In the genomic region with DNA sequence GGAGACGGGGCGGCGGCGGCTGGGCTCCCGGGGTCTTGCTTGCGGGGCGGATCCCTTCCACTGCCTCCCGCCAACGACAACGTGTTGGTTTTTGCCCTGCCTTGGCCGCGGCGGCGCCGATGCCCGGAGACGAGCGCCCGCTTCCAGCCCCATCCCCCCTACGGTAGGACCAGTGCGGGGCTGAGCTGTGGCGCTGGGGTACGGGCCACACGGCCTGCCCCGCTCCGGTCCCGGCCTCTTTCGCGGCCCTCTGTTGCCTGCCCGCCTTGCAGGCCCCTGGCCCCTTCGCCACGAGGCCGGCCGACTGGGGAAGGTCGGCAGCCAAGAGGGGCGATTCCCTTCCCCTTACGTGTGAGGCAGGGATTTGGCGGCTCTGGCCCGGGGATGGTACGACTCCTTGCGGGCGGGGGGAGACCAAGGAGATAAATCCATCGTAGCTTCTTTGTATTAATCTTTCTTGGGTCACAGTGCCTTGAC, we compare ENCODE assay signal across 8 cellular contexts. TPM values are rescaled to one million over a fixed set of nuclear protein-coding genes. Genes with fewer than 3 reads are reported as not detected.
DNase-seq lines count a peak whose midpoint lies in the region; ATAC-seq, FAIRE-seq and TF ChIP-seq lines count a peak whose summit lies in the region.

No MANE protein-coding gene starts in this region.

- H3K27ac ChIP-seq in RWPE2 (ENCODE audit: poor library complexity, severe bottlenecking): peak overlapping the region; percentile 76
- H3K27ac ChIP-seq in K562 (ENCODE audit: extremely low read depth, low read depth, low read length): peak overlapping the region; percentile 91
- H3K27ac ChIP-seq in iPS-18a (ENCODE audit: low read length): peak overlapping the region; percentile 33
- peak overlapping the region; percentile 88 to 99 (median 96) for H3K27ac ChIP-seq in skin epidermis

- H3K9me1 ChIP-seq in K562 (ENCODE audit: control insufficient read depth, insufficient read depth, low read length): no peaks in the 10 kb centered on the region

- WGBS in K562 (ENCODE audit: insufficient coverage, low coverage, missing lambda C conversion rate): under 1% methylated on average over 24 of the region's 43 CpGs

- H3K4me2 ChIP-seq in K562 (ENCODE audit: insufficient read depth, low read length): peak overlapping the region; percentile 91

- H4K20me1 ChIP-seq in K562 (replicated peaks; ENCODE audit: control insufficient read depth, insufficient read depth, low read length): peaks cover 39% of the 10 kb centered on the region

- in situ Hi-C loops in ACHN (cut with HindIII; ENCODE audit: low pct_ligation_motif_present, low pct_unique_long_range_greater_than_20kb, low sequenced_read_pairs): loop anchor here (10.0 to 25.0 kb wide), 2 partner anchors 110 to 213 kb away; no protein-coding TSS in a partner anchor
- in situ Hi-C loops in K562 (cut with MboI): no loop called here

- peak; percentile 7 for ATAC-seq in GM18858 (IDR thresholded peaks at IDR 0.05; ENCODE audit: unreplicated experiment)
- ATAC-seq in HG03095 (IDR thresholded peaks at IDR 0.05; ENCODE audit: unreplicated experiment): peak; percentile 22
- peak; percentile 26 for ATAC-seq in RWPE2 (ENCODE audit: low read depth)
- peak; percentile 64 for ATAC-seq in K562

- DNase-seq in ACHN: peak; percentile 69
- peak; percentile 59 for DNase-seq in RWPE2 (ENCODE audit: low spot score)
- peak in 2 of 4 experiments; percentile 73 to 76 for DNase-seq in K562 (ENCODE audit: extremely low read depth in 1 of 4, low spot score in 3 of 4)
- DNase-seq in kidney glomerular epithelial cell (lab: John Stamatoyannopoulos, UW): no peak

- TF ChIP-seq POLR2A in K562 (conservative IDR thresholded peaks at IDR 0.05): peak; percentile 29; the same call in 1 of the 2 replicates

- BruUV-seq in K562 (replicated peaks; lab: Mats Ljungman, UMichigan): no TSS peak

- no peak for FAIRE-seq in K562 (lab: Jason Lieb, UNC)

- H3K4me1 ChIP-seq in RWPE2 (ENCODE audit: insufficient read depth, poor library complexity, severe bottlenecking) (peaks cover 21% of the 10 kb centered on the region), K562 (replicated peaks in 1 of 2; ENCODE audit: control insufficient read depth in 2 of 2, insufficient read depth in 2 of 2, low read length in 2 of 2) (peaks cover 24 to 35% of the 10 kb centered on the region in 2 experiments; a peak in 4 of 5 replicates), iPS-18a (ENCODE audit: control insufficient read depth, low read depth, low read length) (peaks cover 21% of the 10 kb centered on the region)

- TF ChIP-seq RAD21 in K562 (CRISPR knock-in tag; conservative IDR thresholded peaks at IDR 0.05 in 1 of 2, IDR thresholded peaks at IDR 0.05 in 1 of 2): no peak

- H3K9me3 ChIP-seq in RWPE2 (ENCODE audit: severe bottlenecking): no peaks in the 10 kb centered on the region
- H3K9me3 ChIP-seq in K562 (replicated peaks; ENCODE audit: control insufficient read depth, insufficient read depth, low read depth, low read length): no peaks in the 10 kb centered on the region
- no peaks in the 10 kb centered on the region for H3K9me3 ChIP-seq in iPS-18a (ENCODE audit: control insufficient read depth, low read depth, low read length)

- peaks cover 45% of the 10 kb centered on the region for H3K36me3 ChIP-seq in RWPE2 (ENCODE audit: low read depth)
- H3K36me3 ChIP-seq in K562 (ENCODE audit: control insufficient read depth, insufficient read depth, low read length): peaks cover 41% of the 10 kb centered on the region
- peaks cover 25% of the 10 kb centered on the region for H3K36me3 ChIP-seq in iPS-18a (ENCODE audit: control insufficient read depth, low read depth, low read length)

- intact Hi-C loops in K562 (cut with micrococcal nuclease): loop anchor here (5.0 kb wide), 1 partner anchor 92 kb away; the partner anchor contains the start of gene LIMK1

- peak overlapping the region; percentile 79 for H3K4me3 ChIP-seq in RWPE2 (ENCODE audit: severe bottlenecking)
- H3K4me3 ChIP-seq in K562: peak overlapping the region; percentile 79
- H3K4me3 ChIP-seq in iPS-18a (ENCODE audit: low read length): peak overlapping the region; percentile 95
- H3K4me3 ChIP-seq in skin epidermis: peak overlapping the region; percentile 54 to 93 (median 88)

- peaks cover 66% of the 10 kb centered on the region for H3K79me2 ChIP-seq in K562 (ENCODE audit: control insufficient read depth, insufficient read depth, low read length)

- TF ChIP-seq EP300 in K562 (IDR thresholded peaks at IDR 0.05; ENCODE audit: low read length): no peak

- peak overlapping the region; percentile 93 to 98 for H3K9ac ChIP-seq in K562 (ENCODE audit: insufficient read depth in 1 of 2, low read depth in 2 of 2, low read length in 2 of 2)
- H3K9ac ChIP-seq in iPS-18a (ENCODE audit: low read length): peak overlapping the region; percentile 95

- H3K27me3 ChIP-seq in RWPE2 (ENCODE audit: insufficient read depth, poor library complexity, severe bottlenecking) (no peaks in the 10 kb centered on the region), K562 (ENCODE audit: control insufficient read depth in 2 of 2, insufficient read depth in 2 of 2, low read length in 2 of 2) (no peaks in the 10 kb centered on the region), iPS-18a (ENCODE audit: control insufficient read depth, insufficient read depth, low read length) (no peaks in the 10 kb centered on the region)

- H2AFZ ChIP-seq in K562 (ENCODE audit: low read depth, low read length): peak overlapping the region; percentile 47; the same call in 1 of the 2 replicates

- CTCF ChIA-PET in K562 (lab: Yijun Ruan, JAX; ENCODE audit: low intra/inter-chr PET ratio): interaction anchor here (0.7 to 1.3 kb wide), 2 partner anchors 31 to 107 kb away, joined by 3 read pairs; no protein-coding TSS in a partner anchor

- TF ChIP-seq CTCF in RWPE2 (IDR thresholded peaks at IDR 0.05; ENCODE audit: poor library complexity, severe bottlenecking) (no peak), K562 (IDR thresholded peaks at IDR 0.05 in 2 of 3, conservative IDR thresholded peaks at IDR 0.05 in 1 of 3; ENCODE audit: insufficient read depth in 2 of 3, low read depth in 1 of 3, low read length in 3 of 3) (peak in 1 of 3 experiments; percentile 9; a peak in 1 of 6 replicates)

- POLR2A ChIA-PET in K562 (lab: Yijun Ruan, JAX): interaction anchor here (0.5 to 8.8 kb wide), 20 partner anchors 9 to 537 kb away, joined by 3 to 86 read pairs (median 4); partner anchors contain the start of gene LIMK1

TF ChIP-seq in K562, 482 proteins besides CTCF, POLR2A, EP300 and RAD21 (continues in another document):
- TF ChIP-seq ZNF354B (CRISPR knock-in tag; IDR thresholded peaks at IDR 0.05) (no peak), BMI1 (IDR thresholded peaks at IDR 0.05; ENCODE audit: low read length) (no peak), DNMT1 (IDR thresholded peaks at IDR 0.05) (no peak), SREBF1 (IDR thresholded peaks at IDR 0.05; ENCODE audit: borderline replicate concordance, low read depth, low read length) (no peak), PHF21A (IDR thresholded peaks at IDR 0.05; ENCODE audit: borderline replicate concordance, low read depth) (no peak), RFX1 (IDR thresholded peaks at IDR 0.05) (no peak), TOE1 (IDR thresholded peaks at IDR 0.05; ENCODE audit: borderline replicate concordance) (no peak), TOE1 (CRISPR knock-in tag; IDR thresholded peaks at IDR 0.05; ENCODE audit: borderline replicate concordance, low read depth) (0 out of 2 replicates have a peak, but pooled peaks have one; percentile 7), CREM (IDR thresholded peaks at IDR 0.05; ENCODE audit: low read depth) (peak; percentile 48; the same call in 1 of the 2 replicates)

RNA-seq across cellular contexts. Expression of gene EIF4H, which starts 0.5 kb away (rescaled TPM):
- 135 and 180 TPM in 2 replicates for total RNA-seq in K562 (2011; cell fraction: chromatin; rRNA removed; ENCODE audit: low replicate concordance)
- 102 and 103 TPM in 2 replicates for total RNA-seq in K562 (2011; cell fraction: nucleolus; rRNA removed)
- total RNA-seq in K562 (2011; cell fraction: nucleoplasm; rRNA removed): 156 and 188 TPM in 2 replicates
- total RNA-seq in K562 (2014; rRNA removed) (315 and 338 TPM in 2 replicates), K562 (2014; rRNA removed; fragmentation: Illumina TruSeq; extraction: Trizol) (262 and 319 TPM in 2 replicates), K562 (2015; rRNA removed; fragmentation: Illumina TruSeq; extraction: Trizol) (350 and 354 TPM in 2 replicates), K562 (2021) (408 and 416 TPM in 2 replicates)
- polyA plus RNA-seq in K562 (2011; rRNA removed) (346 and 435 TPM in 2 replicates), K562 (2014; fragmentation: Illumina TruSeq; extraction: Trizol) (319 and 334 TPM in 2 replicates), K562 (2014; fragmentation: Nextera tagmentation; extraction: Ambion mirVana) (10 to 100 TPM; 11.0 to 15.9 TPM), K562 (2014; rRNA removed) (369 and 425 TPM in 2 replicates)
- polyA plus RNA-seq in K562 (2011; cell fraction: cytosol; rRNA removed): 391 and 403 TPM in 2 replicates
- polyA plus RNA-seq in K562 (2011; cell fraction: nucleus; rRNA removed): 160 and 185 TPM in 2 replicates
- polyA plus RNA-seq in K562 (2012): 372 and 407 TPM in 2 replicates
- 295 and 304 TPM in 2 replicates for polyA minus RNA-seq in K562 (2011; rRNA and poly(A)+ RNA removed)
- 159 and 193 TPM in 2 replicates for polyA minus RNA-seq in K562 (2011; cell fraction: cytosol; rRNA and poly(A)+ RNA removed)
- 95.7 and 151 TPM in 2 replicates for polyA minus RNA-seq in K562 (2011; cell fraction: nucleus; rRNA and poly(A)+ RNA removed)

RNA-seq across cellular contexts. Expression of gene LAT2, which starts 35.2 kb away (rescaled TPM):
- total RNA-seq in K562 (2011; cell fraction: chromatin; rRNA removed; ENCODE audit: low replicate concordance): 1.1 and 2.4 TPM in 2 replicates
- 0.39 and 1.8 TPM in 2 replicates for total RNA-seq in K562 (2011; cell fraction: nucleolus; rRNA removed)
- total RNA-seq in K562 (2011; cell fraction: nucleoplasm; rRNA removed): 1.1 and 1.5 TPM in 2 replicates
- total RNA-seq in K562 (2014; rRNA removed): 0.29 and 0.45 TPM in 2 replicates
- 0.15 TPM in 1 of 2 replicates, not detected in the other for total RNA-seq in K562 (2014; rRNA removed; fragmentation: Illumina TruSeq; extraction: Trizol)
- total RNA-seq in K562 (2015; rRNA removed; fragmentation: Illumina TruSeq; extraction: Trizol): 0.11 and 0.23 TPM in 2 replicates
- total RNA-seq in K562 (2021): 0.29 and 0.58 TPM in 2 replicates
- 0.24 and 0.65 TPM in 2 replicates for polyA plus RNA-seq in K562 (2011; rRNA removed)
- polyA plus RNA-seq in K562 (2011; cell fraction: cytosol; rRNA removed): 0.19 and 0.57 TPM in 2 replicates
- 0.18 and 0.64 TPM in 2 replicates for polyA plus RNA-seq in K562 (2011; cell fraction: nucleus; rRNA removed)
- polyA plus RNA-seq in K562 (2012): 0.68 and 0.76 TPM in 2 replicates
- polyA plus RNA-seq in K562 (2014; fragmentation: Illumina TruSeq; extraction: Trizol): 0.40 and 0.47 TPM in 2 replicates
- polyA plus RNA-seq in K562 (2014; fragmentation: Nextera tagmentation; extraction: Ambion mirVana): under 1 TPM; 0.24 to 0.25 TPM
- polyA plus RNA-seq in K562 (2014; rRNA removed): 0.24 and 0.78 TPM in 2 replicates
- polyA minus RNA-seq in K562 (2011; rRNA and poly(A)+ RNA removed): 0.53 TPM in 1 of 2 replicates, not detected in the other
- not detected in 2 replicates for polyA minus RNA-seq in K562 (2011; cell fraction: cytosol; rRNA and poly(A)+ RNA removed)
- 0.54 TPM in 1 of 2 replicates, not detected in the other for polyA minus RNA-seq in K562 (2011; cell fraction: nucleus; rRNA and poly(A)+ RNA removed)

Comparison
In these comparisons a context has a peak if more than half of its experiments do, and no peak if none do; other contexts are left out.
1. ATAC-seq: peak in every context shown above with its lines; median percentile 64 in K562; 26 in RWPE2; 22 in HG03095; 7 in GM18858.
2. H3K27ac ChIP-seq: peak in every context shown above with its lines; median percentile 96 in skin epidermis; 91 in K562; 76 in RWPE2; 33 in iPS-18a.